Comparison of ENCODE assay signal across 9 cellular contexts in genomic region chr17:9959377-9959981, GRCh38. TPM values are rescaled to one million over a fixed set of nuclear protein-coding genes. Genes with fewer than 3 reads are reported as not detected.
A peak's percentile ranks its signal among the peaks of the same experiment; 100 is the strongest.
DNase-seq lines count a peak whose midpoint lies in the region; ATAC-seq and TF ChIP-seq lines count a peak whose summit lies in the region.
"Had no signal": no experiment of that assay in that cellular context is flagged by ENCODE, and none has a peak within 500 bp of the region (broad histone marks: within the 10 kb centered on the region; RNA-seq: fewer than 3 reads in every experiment).

No MANE protein-coding gene starts in this region.

- no peaks in the 10 kb centered on the region for H3K4me1 ChIP-seq in HCT116 (ENCODE audit: control insufficient read depth in 1 of 2, insufficient read depth in 2 of 2, low read length in 2 of 2)

- H4K20me1 ChIP-seq in HCT116 (ENCODE audit: insufficient read depth) = no peaks in the 10 kb centered on the region

- peaks cover 13% of the 10 kb centered on the region; the same call in 1 of the 2 replicates for H3K27me3 ChIP-seq in HCT116 (ENCODE audit: insufficient read depth, low read length)

- H3K36me3 ChIP-seq in HCT116 (ENCODE audit: control insufficient read depth in 1 of 2, insufficient read depth in 2 of 2, low read length in 2 of 2) = no peaks in the 10 kb centered on the region

- no peak overlapping the region for H3K4me3 ChIP-seq in HCT116 (replicated peaks in 1 of 2; ENCODE audit: low read depth in 1 of 2, low read length in 2 of 2)

- POLR2A ChIA-PET in HCT116 (lab: Charles Lee) = no interaction called here

- RAD21 ChIA-PET in HCT116 (lab: Charles Lee; ENCODE audit: low non-redundant PET in 1 of 2, low total read pairs in 2 of 2, uncharacterized antibody in 2 of 2, unreplicated experiment in 2 of 2) = no interaction called here

- no peaks in the 10 kb centered on the region for H3K9me2 ChIP-seq in HCT116 (ENCODE audit: insufficient read depth)

- intact Hi-C loops in HCT116 (cut with micrococcal nuclease) = loop anchor here (1.0 kb wide), 1 partner anchor 35 kb away; no protein-coding TSS in a partner anchor

- 0 out of 2 replicates have a peak overlapping the region, but pooled peaks have one; percentile 0 for H3K4me2 ChIP-seq in HCT116 (ENCODE audit: low read length)

- TF ChIP-seq CTCF in C4-2B (conservative IDR thresholded peaks at IDR 0.05) (peak; percentile 80), HCT116 (IDR thresholded peaks at IDR 0.05 in 2 of 3, conservative IDR thresholded peaks at IDR 0.05 in 1 of 3; ENCODE audit: borderline replicate concordance in 1 of 3, insufficient read depth in 1 of 3, low read depth in 2 of 3, low read length in 2 of 3) (peak; percentile 60 to 79 (median 77); a peak in 5 of 6 replicates)

- no peak overlapping the region for H2AFZ ChIP-seq in HCT116 (ENCODE audit: low read depth, low read length, poor library complexity, severe bottlenecking)

- TF ChIP-seq POLR2A in HCT116 (IDR thresholded peaks at IDR 0.05; ENCODE audit: borderline replicate concordance, extremely low read depth, insufficient read depth, insufficient read length) = no peak

- no peaks in the 10 kb centered on the region for H3K9me3 ChIP-seq in HCT116 (ENCODE audit: control insufficient read depth in 1 of 2, insufficient read depth in 1 of 2, low read depth in 1 of 2, low read length in 2 of 2)

- CTCF ChIA-PET in HCT116 (lab: Charles Lee) = interaction anchor here (1.9 kb wide), 1 partner anchor 35 kb away, joined by 5 read pairs; no protein-coding TSS in a partner anchor

- no peaks in the 10 kb centered on the region for H3K79me2 ChIP-seq in HCT116 (ENCODE audit: insufficient read depth, low read length)

- no TSS peak for BruUV-seq in HCT116 (replicated peaks; lab: Mats Ljungman, UMichigan)

- H3K27ac ChIP-seq in C4-2B (no peak overlapping the region), HCT116 (ENCODE audit: low read depth, low read length) (no peak overlapping the region)

- ATAC-seq in HCT116 (peak; percentile 94), HG03095 (IDR thresholded peaks at IDR 0.05; ENCODE audit: unreplicated experiment) (no peak), HG03159 (IDR thresholded peaks at IDR 0.05; ENCODE audit: unreplicated experiment) (no peak)
- ATAC-seq: left colon had no signal

- DNase-seq in HCT116 (ENCODE audit: low read depth, low spot score) (peak; percentile 28), UCSD-AML1 (lab: John Stamatoyannopoulos, UW; ENCODE audit: unreplicated experiment) (peak; percentile 45), fibroblast of the conjunctiva (ENCODE audit: low read depth) (peak; percentile 38), retina (peak; percentile 89), HuH-7.5 (ENCODE audit: low spot score) (no peak)

- no peak overlapping the region for H3K9ac ChIP-seq in HCT116 (ENCODE audit: low read length)

- peak; percentile 46 for TF ChIP-seq RAD21 in HCT116 (IDR thresholded peaks at IDR 0.05; ENCODE audit: low read depth)

TF ChIP-seq in HCT116, 20 proteins besides CTCF, POLR2A, EP300 and RAD21:
- TF ChIP-seq ATF3 (IDR thresholded peaks at IDR 0.05) = no peak
- no peak for TF ChIP-seq ZFX (IDR thresholded peaks at IDR 0.05)
- no peak for TF ChIP-seq CEBPB (IDR thresholded peaks at IDR 0.05; ENCODE audit: low read depth)
- TF ChIP-seq ELF1 (IDR thresholded peaks at IDR 0.05; ENCODE audit: borderline replicate concordance, low read depth) = no peak
- no peak for TF ChIP-seq SRF (IDR thresholded peaks at IDR 0.05; ENCODE audit: low read depth)
- TF ChIP-seq MAX (IDR thresholded peaks at IDR 0.05) = no peak
- TF ChIP-seq EGR1 (IDR thresholded peaks at IDR 0.05; ENCODE audit: low read depth) = no peak
- no peak for TF ChIP-seq SIN3A (IDR thresholded peaks at IDR 0.05; ENCODE audit: low read depth)
- no peak for TF ChIP-seq CBX3 (IDR thresholded peaks at IDR 0.05; ENCODE audit: low read depth)

RNA-seq across cellular contexts. Expression of gene RCVRN, which starts 54.4 kb away (rescaled TPM):
- total RNA-seq in HCT116 (2021; ENCODE audit: unreplicated experiment) = not detected
- polyA plus RNA-seq in HCT116 (2012) = not detected in 2 replicates
